ENCODE assay signal across 18 cellular contexts in the genomic region with DNA sequence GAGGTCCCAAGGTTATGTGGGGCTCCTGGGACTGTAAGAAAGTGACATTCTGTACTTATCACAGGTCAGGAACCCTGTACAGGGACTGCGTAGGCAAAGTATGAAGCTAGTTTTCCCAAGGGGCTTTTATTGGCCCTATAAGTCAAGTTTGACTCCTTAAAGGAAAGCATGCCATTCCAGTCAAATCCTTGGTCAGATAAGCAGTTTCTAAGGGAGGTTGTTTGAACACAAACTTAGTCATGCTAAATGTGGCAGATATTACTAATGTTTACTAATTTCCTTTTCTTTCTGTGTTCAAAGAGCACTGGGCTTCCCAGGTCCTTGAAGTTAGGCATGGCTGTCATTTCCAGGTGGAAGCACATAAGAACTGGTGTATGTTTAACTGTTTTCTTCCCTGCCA.
DNase-seq lines count a peak whose midpoint lies in the region; ATAC-seq and TF ChIP-seq lines count a peak whose summit lies in the region.
"Had no signal": no experiment of that assay in that cellular context is flagged by ENCODE, and none has a peak within 500 bp of the region (broad histone marks: within the 10 kb centered on the region; RNA-seq: fewer than 3 reads in every experiment).

No MANE protein-coding gene starts in this region.

- no peak overlapping the region for H3K27ac ChIP-seq in prostate gland
- H3K27ac ChIP-seq: 22Rv1, colonic mucosa, gastroesophageal sphincter, right lobe of liver, RWPE1 had no signal

- H3K4me3 ChIP-seq in prostate gland = no peak overlapping the region
- H3K4me3 ChIP-seq: colonic mucosa, gastroesophageal sphincter, right lobe of liver had no signal

- TF ChIP-seq POLR2A in prostate gland (IDR thresholded peaks at IDR 0.05) = no peak

- no peak overlapping the region for H3K4me3 Mint-ChIP-seq in chondrocyte (ENCODE audit: unreplicated experiment)
- H3K4me3 Mint-ChIP-seq in activated CD4-positive, alpha-beta T cell treated with anti-CD3 and anti-CD28 coated beads, Interleukin-2, amount 10 ng/mL, durations not matched to agents 24 days and 14 days = no peak overlapping the region
- H3K4me3 Mint-ChIP-seq: activated naive CD4-positive, alpha-beta T cell treated with anti-CD3 and anti-CD28 coated beads, Interleukin-2, amount 10 ng/mL, durations not matched to agents 7 days and 5 days; naive thymus-derived CD4-positive, alpha-beta T cell had no signal

- ATAC-seq in GM18907 (IDR thresholded peaks at IDR 0.05; ENCODE audit: unreplicated experiment) = no peak
- ATAC-seq: gastroesophageal sphincter; naive thymus-derived CD4-positive, alpha-beta T cell; right lobe of liver had no signal

- DNase-seq in DMS53 (lab: John Stamatoyannopoulos, UW) (peak; percentile 22), DMS53 treated with DMSO at 0.1 percent for 48 hours (lab: John Stamatoyannopoulos, UW; ENCODE audit: unreplicated experiment) (no peak), chondrocyte (ENCODE audit: low spot score) (no peak), left kidney (ENCODE audit: low read depth, low spot score) (peak; percentile 5), NCI-H526 treated with DMSO at 0.1 percent for 48 hours (lab: John Stamatoyannopoulos, UW) (no peak), prostate gland (ENCODE audit: low spot score) (no peak)
- DNase-seq in activated CD4-positive, alpha-beta T cell treated with anti-CD3 and anti-CD28 coated beads, Interleukin-2, amount 10 ng/mL, durations not matched to agents 24 days and 14 days = no peak
- DNase-seq: activated CD8-positive, alpha-beta memory T cell treated with anti-CD3 and anti-CD28 coated beads for 24 hours; activated naive CD4-positive, alpha-beta T cell treated with anti-CD3 and anti-CD28 coated beads, Interleukin-2, amount 10 ng/mL, durations not matched to agents 7 days and 5 days; colonic mucosa; naive thymus-derived CD4-positive, alpha-beta T cell; NCI-H510A; right lobe of liver; substantia nigra had no signal

- H3K9me3 Mint-ChIP-seq in chondrocyte (ENCODE audit: low read depth) = no peaks in the 10 kb centered on the region
- no peaks in the 10 kb centered on the region for H3K9me3 Mint-ChIP-seq in activated CD4-positive, alpha-beta T cell treated with anti-CD3 and anti-CD28 coated beads, Interleukin-2, amount 10 ng/mL, durations not matched to agents 24 days and 14 days
- H3K9me3 Mint-ChIP-seq: activated naive CD4-positive, alpha-beta T cell treated with anti-CD3 and anti-CD28 coated beads, Interleukin-2, amount 10 ng/mL, durations not matched to agents 7 days and 5 days had no signal

- H3K36me3 ChIP-seq in prostate gland = no peaks in the 10 kb centered on the region
- H3K36me3 ChIP-seq: colonic mucosa, gastroesophageal sphincter, right lobe of liver had no signal

- peak overlapping the region; percentile 49 for H3K27ac Mint-ChIP-seq in chondrocyte (ENCODE audit: unreplicated experiment)
- no peak overlapping the region for H3K27ac Mint-ChIP-seq in activated CD4-positive, alpha-beta T cell treated with anti-CD3 and anti-CD28 coated beads, Interleukin-2, amount 10 ng/mL, durations not matched to agents 24 days and 14 days
- H3K27ac Mint-ChIP-seq: activated naive CD4-positive, alpha-beta T cell treated with anti-CD3 and anti-CD28 coated beads, Interleukin-2, amount 10 ng/mL, durations not matched to agents 7 days and 5 days; naive thymus-derived CD4-positive, alpha-beta T cell had no signal

- WGBS in prostate gland = 59% methylated on average over 1 of the region's 1 CpG

- H3K9me3 ChIP-seq in prostate gland = no peaks in the 10 kb centered on the region
- H3K9me3 ChIP-seq: colonic mucosa, gastroesophageal sphincter, right lobe of liver had no signal

- no peaks in the 10 kb centered on the region for H3K27me3 Mint-ChIP-seq in chondrocyte (ENCODE audit: low read depth)
- peaks cover 29% of the 10 kb centered on the region for H3K27me3 Mint-ChIP-seq in activated CD4-positive, alpha-beta T cell treated with anti-CD3 and anti-CD28 coated beads, Interleukin-2, amount 10 ng/mL, durations not matched to agents 24 days and 14 days

- no peaks in the 10 kb centered on the region for H3K4me1 ChIP-seq in prostate gland (replicated peaks)
- H3K4me1 ChIP-seq: colonic mucosa, right lobe of liver had no signal

- H3K27me3 ChIP-seq in prostate gland (replicated peaks; ENCODE audit: insufficient read depth) = no peaks in the 10 kb centered on the region
- H3K27me3 ChIP-seq: colonic mucosa, gastroesophageal sphincter, right lobe of liver had no signal

- no peak for TF ChIP-seq CTCF in chondrocyte (IDR thresholded peaks at IDR 0.05)
- no peak for TF ChIP-seq CTCF in prostate gland (IDR thresholded peaks at IDR 0.05)

- peaks cover 2% of the 10 kb centered on the region for H3K36me3 Mint-ChIP-seq in chondrocyte (ENCODE audit: low read depth)
- no peaks in the 10 kb centered on the region for H3K36me3 Mint-ChIP-seq in activated CD4-positive, alpha-beta T cell treated with anti-CD3 and anti-CD28 coated beads, Interleukin-2, amount 10 ng/mL, durations not matched to agents 24 days and 14 days (ENCODE audit: low read depth)
- H3K36me3 Mint-ChIP-seq: activated naive CD4-positive, alpha-beta T cell treated with anti-CD3 and anti-CD28 coated beads, Interleukin-2, amount 10 ng/mL, durations not matched to agents 7 days and 5 days had no signal

- intact Hi-C loops in activated CD4-positive, alpha-beta T cell treated with anti-CD3 and anti-CD28 coated beads, Interleukin-2, amount 10 ng/mL, durations not matched to agents 24 days and 14 days (cut with micrococcal nuclease) = no loop called here
- intact Hi-C loops in prostate gland (cut with DNase I) = no loop called here

- H3K4me1 Mint-ChIP-seq in chondrocyte (ENCODE audit: low read depth) = peaks cover 58% of the 10 kb centered on the region
- peaks cover 4% of the 10 kb centered on the region for H3K4me1 Mint-ChIP-seq in activated CD4-positive, alpha-beta T cell treated with anti-CD3 and anti-CD28 coated beads, Interleukin-2, amount 10 ng/mL, durations not matched to agents 24 days and 14 days
- H3K4me1 Mint-ChIP-seq: activated naive CD4-positive, alpha-beta T cell treated with anti-CD3 and anti-CD28 coated beads, Interleukin-2, amount 10 ng/mL, durations not matched to agents 7 days and 5 days had no signal

Comparison
In these comparisons a context has a peak if more than half of its experiments do, and no peak if none do; other contexts are left out.
1. DNase-seq: peak in DMS53 (single experiment) and left kidney (single experiment); none in DMS53 treated with DMSO at 0.1 percent for 48 hours (single experiment), chondrocyte (single experiment), NCI-H526 treated with DMSO at 0.1 percent for 48 hours (single experiment), activated CD4-positive, alpha-beta T cell treated with anti-CD3 and anti-CD28 coated beads, Interleukin-2, amount 10 ng/mL, durations not matched to agents 24 days and 14 days (single experiment) and prostate gland (single experiment).